17 cellular contexts compared by ENCODE assay signal in the genomic region with DNA sequence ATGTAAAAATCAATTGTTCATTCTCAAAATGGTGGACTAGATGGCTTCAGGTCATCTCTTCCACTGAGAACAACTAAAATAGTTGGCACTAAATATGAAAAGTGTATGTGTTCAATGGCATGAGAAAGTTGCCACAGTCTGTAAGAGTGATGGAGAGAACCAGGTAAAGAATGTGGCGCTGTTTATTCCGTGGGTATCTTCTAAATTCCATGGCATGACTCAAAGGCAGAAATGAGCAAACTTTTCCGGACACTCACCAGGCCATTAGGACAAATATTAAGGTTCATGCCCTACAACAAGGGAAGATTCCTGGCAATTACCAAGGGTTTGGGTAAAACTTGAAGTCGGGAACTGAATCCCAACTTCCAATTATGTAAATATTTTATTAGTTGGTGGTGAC.
A peak's percentile ranks its signal among the peaks of the same experiment; 100 is the strongest.
DNase-seq lines count a peak whose midpoint lies in the region; ATAC-seq, FAIRE-seq and TF ChIP-seq lines count a peak whose summit lies in the region.
"Had no signal": no experiment of that assay in that cellular context is flagged by ENCODE, and none has a peak within 500 bp of the region (broad histone marks: within the 10 kb centered on the region; RNA-seq: fewer than 3 reads in every experiment).

No MANE protein-coding gene starts in this region.

- H3K79me2 ChIP-seq in GM23248 (ENCODE audit: insufficient read depth), result no peaks in the 10 kb centered on the region

- H3K27ac ChIP-seq in GM23248, result no peak overlapping the region
- H3K27ac ChIP-seq: 22Rv1; BLaER1 treated with 17β-estradiol and CSF1 and Interleukin-3, amounts not matched to agents 10 nM and 100 nM had no signal

- no peak overlapping the region for H2AFZ ChIP-seq in GM23248

- peak; percentile 62 for FAIRE-seq in HTR-8/SVneo (lab: Jason Lieb, UNC)
- no peak for FAIRE-seq in GM12892 (lab: Jason Lieb, UNC)
- FAIRE-seq: GM18507, K562 had no signal

- H3K9me2 ChIP-seq in GM23248 (ENCODE audit: insufficient read depth), result no peaks in the 10 kb centered on the region

- TF ChIP-seq POLR2A in GM12892 (IDR thresholded peaks at IDR 0.05; ENCODE audit: low read depth, low read length), result no peak

- no peaks in the 10 kb centered on the region for H3K4me1 ChIP-seq in GM23248 (ENCODE audit: insufficient read depth)
- H3K4me1 ChIP-seq: BLaER1 treated with 17β-estradiol and CSF1 and Interleukin-3, amounts not matched to agents 10 nM and 100 nM had no signal

- DNase-seq in A172 (ENCODE audit: low spot score) (peak; percentile 4), HTR-8/SVneo (ENCODE audit: insufficient read length, low spot score) (peak; percentile 12), amniotic epithelial cell (ENCODE audit: low read depth) (peak; percentile 43), glomerular visceral epithelial cell (ENCODE audit: extremely low spot score) (peak; percentile 33), GM12892 (ENCODE audit: insufficient read length) (no peak), GM23248 (no peak)
- no peak for DNase-seq in effector CD4-positive, alpha-beta T cell
- DNase-seq: ACHN; CD4-positive, CD25-positive, alpha-beta regulatory T cell; DMS53; GF-D8; H9 had no signal

- H3K9me3 ChIP-seq in GM23248 (ENCODE audit: low read depth), result no peaks in the 10 kb centered on the region

- no peak overlapping the region for H3K9ac ChIP-seq in GM23248
- H3K9ac ChIP-seq: BLaER1 treated with 17β-estradiol and CSF1 and Interleukin-3, amounts not matched to agents 10 nM and 100 nM had no signal

- H3K4me3 ChIP-seq in GM23248, result no peak overlapping the region
- H3K4me3 ChIP-seq: BLaER1 treated with 17β-estradiol and CSF1 and Interleukin-3, amounts not matched to agents 10 nM and 100 nM; K562 had no signal

- in situ Hi-C loops in GM23248 (cut with MboI), result no loop called here

- no peaks in the 10 kb centered on the region for H4K20me1 ChIP-seq in GM23248 (ENCODE audit: insufficient read depth)
- H4K20me1 ChIP-seq: BLaER1 treated with 17β-estradiol and CSF1 and Interleukin-3, amounts not matched to agents 10 nM and 100 nM had no signal

- no peaks in the 10 kb centered on the region for H3K27me3 ChIP-seq in GM23248 (replicated peaks; ENCODE audit: insufficient read depth)
- H3K27me3 ChIP-seq: BLaER1 treated with 17β-estradiol and CSF1 and Interleukin-3, amounts not matched to agents 10 nM and 100 nM had no signal

- WGBS in GM23248 (ENCODE audit: low coverage in 1 of 2, low lambda C conversion rate in 2 of 2, missing lambda C conversion rate in 2 of 2), 2 experiments, result 16 to 19% methylated on average over 4 of the region's 4 CpGs

- no peak for ATAC-seq in HG03175 (IDR thresholded peaks at IDR 0.05; ENCODE audit: unreplicated experiment)
- ATAC-seq: K562 had no signal

- H3K4me2 ChIP-seq in GM23248 (ENCODE audit: unreplicated experiment), result no peak overlapping the region
- H3K4me2 ChIP-seq: BLaER1 treated with 17β-estradiol and CSF1 and Interleukin-3, amounts not matched to agents 10 nM and 100 nM had no signal

- H3F3A ChIP-seq in GM23248 (ENCODE audit: insufficient read depth), result no peaks in the 10 kb centered on the region

- H3K36me3 ChIP-seq in GM23248 (ENCODE audit: low read depth), result no peaks in the 10 kb centered on the region
- H3K36me3 ChIP-seq: BLaER1 treated with 17β-estradiol and CSF1 and Interleukin-3, amounts not matched to agents 10 nM and 100 nM had no signal

Comparison
In these comparisons a context has a peak if more than half of its experiments do, and no peak if none do; other contexts are left out.
1. DNase-seq: peak in A172 (single experiment), HTR-8/SVneo (single experiment), amniotic epithelial cell (single experiment) and glomerular visceral epithelial cell (single experiment); none in effector CD4-positive, alpha-beta T cell (single experiment), GM12892 (single experiment) and GM23248 (single experiment).